15 cellular contexts compared by ENCODE assay signal in genomic region chr5:141392429-141393198, GRCh38. TPM values are rescaled to one million over a fixed set of nuclear protein-coding genes. Genes with fewer than 3 reads are reported as not detected.
DNase-seq lines count a peak whose midpoint lies in the region; ATAC-seq and TF ChIP-seq lines count a peak whose summit lies in the region.
"Had no signal": no experiment of that assay in that cellular context is flagged by ENCODE, and none has a peak within 500 bp of the region (broad histone marks: within the 10 kb centered on the region; RNA-seq: fewer than 3 reads in every experiment).

TSS of gene PCDHGA8 (plus strand) at chr5:141392633. CDS start at chr5:141392814, 181 bp downstream.

- H3K4me3 Mint-ChIP-seq in CD14-positive monocyte: peak within 1 kb of the TSS; percentile 42 to 69
- H3K4me3 Mint-ChIP-seq: activated T-cell treated with anti-CD3 and anti-CD28 coated beads, Interleukin-2, amount 50 U/mL, for 4 hours; CD8-positive, alpha-beta T cell had no signal

- DNase-seq in CD14-positive monocyte (ENCODE audit: low spot score): no peak
- DNase-seq in RPMI8226: peak; percentile 21
- DNase-seq in germinal center (ENCODE audit: low spot score): peak; percentile 35
- DNase-seq in NCI-H1105 treated with DMSO at 0.1 percent for 48 hours (lab: John Stamatoyannopoulos, UW): no peak
- DNase-seq: activated T-cell treated with anti-CD3 and anti-CD28 coated beads, Interleukin-2, amount 50 U/mL, for 4 hours; body of pancreas; CD8-positive, alpha-beta T cell; NCI-H226; WERI-Rb-1 had no signal

- TF ChIP-seq CTCF in 22Rv1 (IDR thresholded peaks at IDR 0.05) (peak; percentile 32), CD14-positive monocyte (IDR thresholded peaks at IDR 0.05) (peak; percentile 12)

- H3K9me3 Mint-ChIP-seq in CD14-positive monocyte: peaks cover 41 to 79% (median 64%) of the 10 kb centered on the region in 7 donors

- peaks cover 59 to 88% (median 84%) of the 10 kb centered on the region in 3 donors for H3K27me3 Mint-ChIP-seq in CD14-positive monocyte (ENCODE audit: low read depth in 3 of 3)

- peaks cover 7 to 12% of the 10 kb centered on the region in 2 donors for H3K36me3 Mint-ChIP-seq in CD14-positive monocyte

- peaks cover 5% of the 10 kb centered on the region for H3K4me1 Mint-ChIP-seq in CD14-positive monocyte
- H3K4me1 Mint-ChIP-seq: nephron had no signal

- H3K27ac Mint-ChIP-seq in CD14-positive monocyte: no peak within 1 kb of the TSS
- H3K27ac Mint-ChIP-seq: CD8-positive, alpha-beta T cell; nephron had no signal

- ATAC-seq in GM18511 (IDR thresholded peaks at IDR 0.05; ENCODE audit: unreplicated experiment) (no peak), GM21423 (IDR thresholded peaks at IDR 0.05; ENCODE audit: unreplicated experiment) (no peak), GM19397 (IDR thresholded peaks at IDR 0.05; ENCODE audit: unreplicated experiment) (no peak)
- ATAC-seq: activated T-cell treated with anti-CD3 and anti-CD28 coated beads, Interleukin-2, amount 50 U/mL, for 4 hours; body of pancreas; CD8-positive, alpha-beta T cell had no signal

- H3K27ac ChIP-seq in 22Rv1: no peak within 1 kb of the TSS
- H3K27ac ChIP-seq: body of pancreas, esophagus muscularis mucosa, WERI-Rb-1 had no signal

- intact Hi-C loops in CD14-positive monocyte (cut with micrococcal nuclease): no loop called here

RNA-seq across cellular contexts. Expression of gene PCDHGA8, which starts in this region (rescaled TPM):
- not detected for polyA plus RNA-seq in CD14-positive monocyte

Comparison
In these comparisons a context has a peak if more than half of its experiments do, and no peak if none do; other contexts are left out.
1. DNase-seq: peak in RPMI8226 (single experiment) and germinal center (single experiment); none in CD14-positive monocyte (single experiment) and NCI-H1105 treated with DMSO at 0.1 percent for 48 hours (single experiment).